ENCODE assay signal across 1 cellular context in genomic region chr22:40498454-40499186, GRCh38.
TF ChIP-seq lines count a peak whose summit lies in the region.

No MANE protein-coding gene starts in this region.

TF ChIP-seq in GM12878, 131 proteins besides CTCF, POLR2A, EP300 and RAD21 (continued from another document):
- TF ChIP-seq ZBTB33 (IDR thresholded peaks at IDR 0.05) (no peak), NR2F1 (conservative IDR thresholded peaks at IDR 0.05) (no peak), RBBP5 (conservative IDR thresholded peaks at IDR 0.05) (no peak)
